In genomic region chr2:203551653-203552250, GRCh38 we compare ENCODE assay signal across 13 cellular contexts. TPM values are rescaled to one million over a fixed set of nuclear protein-coding genes. Genes with fewer than 3 reads are reported as not detected.
DNase-seq lines count a peak whose midpoint lies in the region; ATAC-seq and TF ChIP-seq lines count a peak whose summit lies in the region.
"Had no signal": no experiment of that assay in that cellular context is flagged by ENCODE, and none has a peak within 500 bp of the region (broad histone marks: within the 10 kb centered on the region; RNA-seq: fewer than 3 reads in every experiment).

No MANE protein-coding gene starts in this region.

- no peaks in the 10 kb centered on the region for H3K9me3 Mint-ChIP-seq in GM23338
- no peaks in the 10 kb centered on the region for H3K9me3 Mint-ChIP-seq in CD8-positive, alpha-beta T cell
- no peaks in the 10 kb centered on the region for H3K9me3 Mint-ChIP-seq in stimulated activated naive B cell treated with anti-CD40 and anti-IgM and Interleukin-4, amounts not matched to agents 10 μg/mL and 1 μg/mL and 100 μg/mL, for 72 hours
- H3K9me3 Mint-ChIP-seq: activated B cell treated with CpG ODN at 0.5 μM for 24 hours had no signal

- H3K36me3 ChIP-seq in GM23338 (ENCODE audit: insufficient read depth) (no peaks in the 10 kb centered on the region), SK-N-MC (ENCODE audit: insufficient read depth, low read length) (no peaks in the 10 kb centered on the region), prostate gland (no peaks in the 10 kb centered on the region)
- H3K36me3 ChIP-seq in CD8-positive, alpha-beta T cell (ENCODE audit: insufficient read depth, low read length) = no peaks in the 10 kb centered on the region

- TF ChIP-seq POLR2A in prostate gland (IDR thresholded peaks at IDR 0.05) = no peak

- H3K4me2 ChIP-seq in GM23338 = no peak overlapping the region

- CTCF ChIA-PET in CD8-positive, alpha-beta T cell (lab: Charles Lee) = interaction anchor here (0.6 to 0.7 kb wide), 2 partner anchors 22 to 174 kb away, joined by 3 read pairs; no protein-coding TSS in a partner anchor

- intact Hi-C loops in prostate gland (cut with DNase I) = no loop called here
- intact Hi-C loops in CD8-positive, alpha-beta T cell (cut with DNase I, micrococcal nuclease) = loop anchor here in 1 of 2 experiments (2.0 kb wide), 1 partner anchor 35 kb away; no protein-coding TSS in a partner anchor

- H3K4me3 ChIP-seq in GM23338 (no peak overlapping the region), SK-N-MC (peak overlapping the region; percentile 42), fibroblast of villous mesenchyme (ENCODE audit: low read depth, low read length) (no peak overlapping the region), prostate gland (no peak overlapping the region)
- no peak overlapping the region for H3K4me3 ChIP-seq in CD8-positive, alpha-beta T cell (ENCODE audit: low read depth, low read length)

- H3K27me3 ChIP-seq in GM23338 (ENCODE audit: insufficient read depth) (no peaks in the 10 kb centered on the region), prostate gland (replicated peaks; ENCODE audit: insufficient read depth) (no peaks in the 10 kb centered on the region)
- H3K27me3 ChIP-seq in CD8-positive, alpha-beta T cell (ENCODE audit: insufficient read depth, low read length) = no peaks in the 10 kb centered on the region

- DNase-seq in GM23338 (ENCODE audit: low spot score) (peak; percentile 18), SK-N-MC (ENCODE audit: low read depth, low spot score) (peak; percentile 58), fibroblast of villous mesenchyme (ENCODE audit: low read depth) (peak; percentile 78), prostate gland (ENCODE audit: low spot score) (peak; percentile 7)
- no peak for DNase-seq in CD8-positive, alpha-beta T cell
- DNase-seq in stimulated activated naive B cell treated with anti-CD40 and anti-IgM and Interleukin-4, amounts not matched to agents 10 μg/mL and 1 μg/mL and 100 μg/mL, for 72 hours = no peak
- DNase-seq: activated B cell treated with CpG ODN at 0.5 μM for 24 hours; GOT3; stimulated activated naive CD4-positive, alpha-beta T cell treated with Interleukin-2 at 50 U/mL for 16 hours had no signal

- no peaks in the 10 kb centered on the region for H3K9me2 ChIP-seq in GM23338 (ENCODE audit: insufficient read depth)

- 59% methylated on average over 4 of the region's 4 CpGs for WGBS in prostate gland

- POLR2A ChIA-PET in CD8-positive, alpha-beta T cell (lab: Charles Lee) = no interaction called here

- H3K4me1 ChIP-seq in GM23338 (ENCODE audit: insufficient read depth) (no peaks in the 10 kb centered on the region), prostate gland (replicated peaks) (no peaks in the 10 kb centered on the region)
- peaks cover 4% of the 10 kb centered on the region for H3K4me1 ChIP-seq in CD8-positive, alpha-beta T cell (ENCODE audit: insufficient read depth, low read length)

- H3K27ac ChIP-seq in GM23338 (ENCODE audit: low read depth) (no peak overlapping the region), SK-N-MC (peak overlapping the region; percentile 91), prostate gland (no peak overlapping the region)
- no peak overlapping the region for H3K27ac ChIP-seq in CD8-positive, alpha-beta T cell (ENCODE audit: low read depth, low read length)

- no peak overlapping the region for H3K27ac Mint-ChIP-seq in GM23338
- no peak overlapping the region for H3K27ac Mint-ChIP-seq in CD8-positive, alpha-beta T cell
- no peak overlapping the region for H3K27ac Mint-ChIP-seq in stimulated activated naive B cell treated with anti-CD40 and anti-IgM and Interleukin-4, amounts not matched to agents 10 μg/mL and 1 μg/mL and 100 μg/mL, for 72 hours
- H3K27ac Mint-ChIP-seq: activated B cell treated with CpG ODN at 0.5 μM for 24 hours; activated naive CD8-positive, alpha-beta T cell had no signal

- TF ChIP-seq CTCF in GM23338 (conservative IDR thresholded peaks at IDR 0.05; ENCODE audit: low read depth in 2 of 2) = no peak
- TF ChIP-seq CTCF in fibroblast of villous mesenchyme (IDR thresholded peaks at IDR 0.05; ENCODE audit: insufficient read depth, low read depth, low read length) = no peak
- TF ChIP-seq CTCF in prostate gland (IDR thresholded peaks at IDR 0.05) = no peak
- TF ChIP-seq CTCF in CD8-positive, alpha-beta T cell (IDR thresholded peaks at IDR 0.05) = no peak

- H3K4me1 Mint-ChIP-seq in GM23338 = peaks cover 5% of the 10 kb centered on the region; the same call in 2 of the 3 replicates
- H3K4me1 Mint-ChIP-seq in CD8-positive, alpha-beta T cell (ENCODE audit: low read depth) = peaks cover 11% of the 10 kb centered on the region
- H3K4me1 Mint-ChIP-seq in stimulated activated naive B cell treated with anti-CD40 and anti-IgM and Interleukin-4, amounts not matched to agents 10 μg/mL and 1 μg/mL and 100 μg/mL, for 72 hours = no peaks in the 10 kb centered on the region
- H3K4me1 Mint-ChIP-seq: activated B cell treated with CpG ODN at 0.5 μM for 24 hours had no signal

- H4K20me1 ChIP-seq in GM23338 (replicated peaks; ENCODE audit: insufficient read depth) = no peaks in the 10 kb centered on the region

- H3F3A ChIP-seq in GM23338 (replicated peaks; ENCODE audit: low read depth) = no peaks in the 10 kb centered on the region

- H3K9me3 ChIP-seq in SK-N-MC (ENCODE audit: low read depth, low read length) (no peaks in the 10 kb centered on the region), prostate gland (no peaks in the 10 kb centered on the region)
- H3K9me3 ChIP-seq in CD8-positive, alpha-beta T cell (ENCODE audit: low read length) = no peaks in the 10 kb centered on the region

- peaks cover 1% of the 10 kb centered on the region for H3K27me3 Mint-ChIP-seq in GM23338 (ENCODE audit: insufficient read depth, low read depth, poor library complexity)
- peaks cover 2% of the 10 kb centered on the region for H3K27me3 Mint-ChIP-seq in CD8-positive, alpha-beta T cell (ENCODE audit: low read depth)
- H3K27me3 Mint-ChIP-seq in stimulated activated naive B cell treated with anti-CD40 and anti-IgM and Interleukin-4, amounts not matched to agents 10 μg/mL and 1 μg/mL and 100 μg/mL, for 72 hours = peaks cover 33 to 44% of the 10 kb centered on the region in 2 donors
- H3K27me3 Mint-ChIP-seq: activated naive CD8-positive, alpha-beta T cell had no signal

- no peaks in the 10 kb centered on the region for H3K79me2 ChIP-seq in GM23338 (replicated peaks; ENCODE audit: insufficient read depth)

- H2AFZ ChIP-seq in GM23338 = peak overlapping the region; percentile 57; the same call in 1 of the 2 replicates

- H3K9ac ChIP-seq in SK-N-MC (ENCODE audit: insufficient read length) = no peak overlapping the region

- no peak overlapping the region for H3K4me3 Mint-ChIP-seq in GM23338
- H3K4me3 Mint-ChIP-seq in CD8-positive, alpha-beta T cell = no peak overlapping the region
- H3K4me3 Mint-ChIP-seq in stimulated activated naive B cell treated with anti-CD40 and anti-IgM and Interleukin-4, amounts not matched to agents 10 μg/mL and 1 μg/mL and 100 μg/mL, for 72 hours = no peak overlapping the region
- H3K4me3 Mint-ChIP-seq: activated B cell treated with CpG ODN at 0.5 μM for 24 hours; activated naive CD8-positive, alpha-beta T cell; CD14-positive monocyte had no signal

- ATAC-seq in GM23338 (no peak), HG03442 (IDR thresholded peaks at IDR 0.05; ENCODE audit: unreplicated experiment) (no peak), GM18511 (IDR thresholded peaks at IDR 0.05; ENCODE audit: unreplicated experiment) (no peak)
- no peak for ATAC-seq in CD8-positive, alpha-beta T cell
- ATAC-seq in stimulated activated naive B cell treated with anti-CD40 and anti-IgM and Interleukin-4, amounts not matched to agents 10 μg/mL and 1 μg/mL and 100 μg/mL, for 72 hours (replicated peaks) = no peak

- H3K36me3 Mint-ChIP-seq in GM23338 (ENCODE audit: low read depth) = no peaks in the 10 kb centered on the region
- H3K36me3 Mint-ChIP-seq in CD8-positive, alpha-beta T cell = no peaks in the 10 kb centered on the region
- no peaks in the 10 kb centered on the region for H3K36me3 Mint-ChIP-seq in stimulated activated naive B cell treated with anti-CD40 and anti-IgM and Interleukin-4, amounts not matched to agents 10 μg/mL and 1 μg/mL and 100 μg/mL, for 72 hours
- H3K36me3 Mint-ChIP-seq: activated naive CD8-positive, alpha-beta T cell; CD14-positive monocyte had no signal

TF ChIP-seq in GM23338, 12 proteins besides CTCF, POLR2A, EP300 and RAD21 (continues in another document):
- no peak for TF ChIP-seq ZNF331 (CRISPR knock-in tag; IDR thresholded peaks at IDR 0.05; ENCODE audit: low read depth)
- no peak for TF ChIP-seq JUNB (IDR thresholded peaks at IDR 0.05; ENCODE audit: unreplicated experiment)
- TF ChIP-seq POLR2AphosphoS5 (IDR thresholded peaks at IDR 0.05; ENCODE audit: low read depth) = no peak

RNA-seq across cellular contexts. Expression of gene RAPH1, which starts 16.7 kb away (rescaled TPM):
- 36.2 and 39.1 TPM in 2 replicates for total RNA-seq in GM23338 (2014; rRNA removed; shearing (Covaris generic))
- polyA plus RNA-seq in GM23338 (2016; fragmentation: Nextera tagmentation; extraction: Ambion mirVana) = 5.0 and 6.6 TPM in 2 replicates
- total RNA-seq in fibroblast of villous mesenchyme (13.2 and 19.4 TPM in 2 replicates), prostate gland (10 to 100 TPM; 27.6 to 35.0 TPM)
- 1 to 10 TPM; 1.8 to 1.9 TPM for total RNA-seq in CD8-positive, alpha-beta T cell

Comparison
In these comparisons a context has a peak if more than half of its experiments do, and no peak if none do; other contexts are left out.
1. DNase-seq: peak in GM23338 (single experiment), SK-N-MC (single experiment), fibroblast of villous mesenchyme (single experiment) and prostate gland (single experiment); none in CD8-positive, alpha-beta T cell (0 of 7) and stimulated activated naive B cell treated with anti-CD40 and anti-IgM and Interleukin-4, amounts not matched to agents 10 μg/mL and 1 μg/mL and 100 μg/mL, for 72 hours (single experiment).